2 cellular contexts compared by ENCODE assay signal in the genomic region with DNA sequence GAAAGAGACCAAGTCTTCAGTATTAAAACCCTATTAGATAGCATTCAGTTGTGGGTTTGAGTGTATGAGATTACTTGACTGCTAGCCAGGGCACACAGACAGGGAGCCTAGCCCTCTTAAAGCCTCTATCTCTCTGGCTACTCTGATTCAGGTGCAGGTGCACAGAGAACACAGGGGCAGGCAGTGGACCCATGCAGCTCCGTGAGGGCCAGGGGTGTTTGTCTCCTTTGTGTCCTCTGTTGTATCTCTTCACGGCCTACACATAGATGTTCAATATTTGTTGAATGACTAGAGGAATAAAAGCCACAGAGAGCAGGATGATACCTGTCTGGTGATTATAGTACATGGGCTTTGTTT.
TF ChIP-seq lines count a peak whose summit lies in the region.

No MANE protein-coding gene starts in this region.

TF ChIP-seq in SK-N-SH, 30 proteins besides CTCF, POLR2A, EP300 and RAD21 (continued from another document):
- no peak for TF ChIP-seq TEAD4 (IDR thresholded peaks at IDR 0.05; ENCODE audit: borderline replicate concordance, insufficient read depth)
- no peak for TF ChIP-seq TAF1 (IDR thresholded peaks at IDR 0.05; ENCODE audit: borderline replicate concordance, low read depth, low read length)
- TF ChIP-seq YY1 (IDR thresholded peaks at IDR 0.05; ENCODE audit: low read depth) = no peak
- TF ChIP-seq, protein P1, sequence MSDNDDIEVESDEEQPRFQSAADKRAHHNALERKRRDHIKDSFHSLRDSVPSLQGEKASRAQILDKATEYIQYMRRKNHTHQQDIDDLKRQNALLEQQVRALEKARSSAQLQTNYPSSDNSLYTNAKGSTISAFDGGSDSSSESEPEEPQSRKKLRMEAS (IDR thresholded peaks at IDR 0.05; ENCODE audit: low read depth) = no peak
- TF ChIP-seq MXI1 (IDR thresholded peaks at IDR 0.05; ENCODE audit: low read depth, low read length) = no peak

TF ChIP-seq in SK-N-SH treated with all-trans-retinoic acid at 6 μM for 48 hours, 23 proteins besides CTCF, POLR2A, EP300 and RAD21 (continued from another document):
- TF ChIP-seq, protein P2, sequence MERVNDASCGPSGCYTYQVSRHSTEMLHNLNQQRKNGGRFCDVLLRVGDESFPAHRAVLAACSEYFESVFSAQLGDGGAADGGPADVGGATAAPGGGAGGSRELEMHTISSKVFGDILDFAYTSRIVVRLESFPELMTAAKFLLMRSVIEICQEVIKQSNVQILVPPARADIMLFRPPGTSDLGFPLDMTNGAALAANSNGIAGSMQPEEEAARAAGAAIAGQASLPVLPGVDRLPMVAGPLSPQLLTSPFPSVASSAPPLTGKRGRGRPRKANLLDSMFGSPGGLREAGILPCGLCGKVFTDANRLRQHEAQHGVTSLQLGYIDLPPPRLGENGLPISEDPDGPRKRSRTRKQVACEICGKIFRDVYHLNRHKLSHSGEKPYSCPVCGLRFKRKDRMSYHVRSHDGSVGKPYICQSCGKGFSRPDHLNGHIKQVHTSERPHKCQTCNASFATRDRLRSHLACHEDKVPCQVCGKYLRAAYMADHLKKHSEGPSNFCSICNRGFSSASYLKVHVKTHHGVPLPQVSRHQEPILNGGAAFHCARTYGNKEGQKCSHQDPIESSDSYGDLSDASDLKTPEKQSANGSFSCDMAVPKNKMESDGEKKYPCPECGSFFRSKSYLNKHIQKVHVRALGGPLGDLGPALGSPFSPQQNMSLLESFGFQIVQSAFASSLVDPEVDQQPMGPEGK (CRISPR knock-in tag; IDR thresholded peaks at IDR 0.05; ENCODE audit: borderline replicate concordance) = no peak
- no peak for TF ChIP-seq GLIS3 (CRISPR knock-in tag; IDR thresholded peaks at IDR 0.05)
- TF ChIP-seq TOX (CRISPR knock-in tag; IDR thresholded peaks at IDR 0.05; ENCODE audit: borderline replicate concordance) = no peak
- no peak for TF ChIP-seq CSDC2 (CRISPR knock-in tag; IDR thresholded peaks at IDR 0.05)
- no peak for TF ChIP-seq ESRRG (CRISPR knock-in tag; IDR thresholded peaks at IDR 0.05)
- no peak for TF ChIP-seq ZC3H10 (CRISPR knock-in tag; IDR thresholded peaks at IDR 0.05)
- TF ChIP-seq SNAI2 (CRISPR knock-in tag; IDR thresholded peaks at IDR 0.05) = no peak
- TF ChIP-seq BACH2 (CRISPR knock-in tag; IDR thresholded peaks at IDR 0.05; ENCODE audit: borderline replicate concordance) = no peak
- no peak for TF ChIP-seq ARNTL (CRISPR knock-in tag; IDR thresholded peaks at IDR 0.05; ENCODE audit: borderline replicate concordance, low read depth)
- TF ChIP-seq, protein P3, sequence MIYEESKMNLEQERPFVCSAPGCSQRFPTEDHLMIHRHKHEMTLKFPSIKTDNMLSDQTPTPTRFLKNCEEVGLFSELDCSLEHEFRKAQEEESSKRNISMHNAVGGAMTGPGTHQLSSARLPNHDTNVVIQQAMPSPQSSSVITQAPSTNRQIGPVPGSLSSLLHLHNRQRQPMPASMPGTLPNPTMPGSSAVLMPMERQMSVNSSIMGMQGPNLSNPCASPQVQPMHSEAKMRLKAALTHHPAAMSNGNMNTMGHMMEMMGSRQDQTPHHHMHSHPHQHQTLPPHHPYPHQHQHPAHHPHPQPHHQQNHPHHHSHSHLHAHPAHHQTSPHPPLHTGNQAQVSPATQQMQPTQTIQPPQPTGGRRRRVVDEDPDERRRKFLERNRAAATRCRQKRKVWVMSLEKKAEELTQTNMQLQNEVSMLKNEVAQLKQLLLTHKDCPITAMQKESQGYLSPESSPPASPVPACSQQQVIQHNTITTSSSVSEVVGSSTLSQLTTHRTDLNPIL (CRISPR knock-in tag; IDR thresholded peaks at IDR 0.05; ENCODE audit: low read depth) = no peak
- no peak for TF ChIP-seq TCF4 (CRISPR knock-in tag; IDR thresholded peaks at IDR 0.05; ENCODE audit: borderline replicate concordance)
- TF ChIP-seq ZFP30 (CRISPR knock-in tag; IDR thresholded peaks at IDR 0.05) = no peak
